In genomic region chr22:36863281-36863680, GRCh38 we compare ENCODE assay signal across 31 cellular contexts. TPM values are rescaled to one million over a fixed set of nuclear protein-coding genes. Genes with fewer than 3 reads are reported as not detected.
DNase-seq lines count a peak whose midpoint lies in the region; TF ChIP-seq lines count a peak whose summit lies in the region.
"Had no signal": no experiment of that assay in that cellular context is flagged by ENCODE, and none has a peak within 500 bp of the region (broad histone marks: within the 10 kb centered on the region; RNA-seq: fewer than 3 reads in every experiment).

No MANE protein-coding gene starts in this region.

- peak overlapping the region; percentile 86; the same call in 1 of the 2 replicates for H3K9ac ChIP-seq in OCI-LY3 (ENCODE audit: low read length)
- H3K9ac ChIP-seq: GM23248 had no signal

- H3K4me3 ChIP-seq in OCI-LY3 (ENCODE audit: low read length) = peak overlapping the region; percentile 57; the same call in 1 of the 2 replicates
- no peak overlapping the region for H3K4me3 ChIP-seq in sigmoid colon
- H3K4me3 ChIP-seq: adrenal gland, dorsolateral prefrontal cortex, gastrocnemius medialis, GM23248, testis had no signal

- no peak for TF ChIP-seq POLR2A in sigmoid colon (IDR thresholded peaks at IDR 0.05)

- POLR2A ChIA-PET in activated CD4-positive, alpha-beta T cell treated with anti-CD3 and anti-CD28 coated beads, Interleukin-2, amount 10 ng/mL, durations not matched to agents 7 days and 5 days (lab: Charles Lee) = no interaction called here

- no peaks in the 10 kb centered on the region for H3K79me2 ChIP-seq in OCI-LY3 (ENCODE audit: low read length)

- CTCF ChIA-PET in activated CD4-positive, alpha-beta T cell treated with anti-CD3 and anti-CD28 coated beads, Interleukin-2, amount 10 ng/mL, durations not matched to agents 7 days and 5 days (lab: Charles Lee) = interaction anchor here (1.2 to 1.3 kb wide), 2 partner anchors 10 to 38 kb away, joined by 3 to 5 read pairs; no protein-coding TSS in a partner anchor

- TF ChIP-seq CTCF in CD14-positive monocyte (IDR thresholded peaks at IDR 0.05) = no peak
- no peak for TF ChIP-seq CTCF in OCI-LY3 (IDR thresholded peaks at IDR 0.05; ENCODE audit: low read depth, low read length)
- no peak for TF ChIP-seq CTCF in sigmoid colon (IDR thresholded peaks at IDR 0.05)

- H3K4me3 Mint-ChIP-seq in activated CD4-positive, alpha-beta T cell treated with anti-CD3 and anti-CD28 coated beads, Interleukin-2, amount 10 ng/mL, durations not matched to agents 7 days and 5 days = no peak overlapping the region
- peak overlapping the region in 1 of 2 donors; percentile 51 for H3K4me3 Mint-ChIP-seq in CD14-positive monocyte
- H3K4me3 Mint-ChIP-seq: brain had no signal

- H3K4me1 ChIP-seq in OCI-LY3 (ENCODE audit: low read length) = peaks cover 89% of the 10 kb centered on the region
- H3K4me1 ChIP-seq in sigmoid colon = no peaks in the 10 kb centered on the region
- H3K4me1 ChIP-seq: adrenal gland, Caco-2, gastrocnemius medialis, testis had no signal

- H3K36me3 ChIP-seq in OCI-LY3 (replicated peaks; ENCODE audit: low read depth, low read length) (peaks cover 8% of the 10 kb centered on the region), sigmoid colon (no peaks in the 10 kb centered on the region)
- H3K36me3 ChIP-seq: adrenal gland, gastrocnemius medialis had no signal

- 80 to 82% methylated on average over 11 of the region's 11 CpGs for WGBS in sigmoid colon, 2 donors

- intact Hi-C loops in CD14-positive monocyte (cut with micrococcal nuclease) (loop anchor here in 1 of 2 donors (5.0 kb wide), 1 partner anchor 49 kb away; the partner anchor contains the start of gene CSF2RB), sigmoid colon (cut with DNase I) (no loop called here)

- H3K36me3 Mint-ChIP-seq in activated CD4-positive, alpha-beta T cell treated with anti-CD3 and anti-CD28 coated beads, Interleukin-2, amount 10 ng/mL, durations not matched to agents 7 days and 5 days (ENCODE audit: low read depth) = peaks cover 17% of the 10 kb centered on the region
- H3K36me3 Mint-ChIP-seq in CD14-positive monocyte = peaks cover 46 to 49% of the 10 kb centered on the region in 2 donors
- H3K36me3 Mint-ChIP-seq: brain had no signal

- no peak for TF ChIP-seq EP300 in sigmoid colon (IDR thresholded peaks at IDR 0.05)

- H3K27me3 ChIP-seq in OCI-LY3 (ENCODE audit: low read depth, low read length) (no peaks in the 10 kb centered on the region), sigmoid colon (peaks cover 0 to 12% (median 0%) of the 10 kb centered on the region in 3 donors)
- H3K27me3 ChIP-seq: adrenal gland, testis had no signal

- no peaks in the 10 kb centered on the region for H3K9me3 Mint-ChIP-seq in activated CD4-positive, alpha-beta T cell treated with anti-CD3 and anti-CD28 coated beads, Interleukin-2, amount 10 ng/mL, durations not matched to agents 7 days and 5 days
- peaks cover 0 to 2% (median 0%) of the 10 kb centered on the region in 7 donors for H3K9me3 Mint-ChIP-seq in CD14-positive monocyte

- peak overlapping the region; percentile 81 for H3K4me2 ChIP-seq in OCI-LY3 (ENCODE audit: low read length)

- H3K9me3 ChIP-seq in OCI-LY3 (ENCODE audit: insufficient read depth, low read length) (no peaks in the 10 kb centered on the region), sigmoid colon (no peaks in the 10 kb centered on the region)
- H3K9me3 ChIP-seq: adrenal gland, Caco-2, gastrocnemius medialis, testis had no signal

- H3K27ac Mint-ChIP-seq in activated CD4-positive, alpha-beta T cell treated with anti-CD3 and anti-CD28 coated beads, Interleukin-2, amount 10 ng/mL, durations not matched to agents 7 days and 5 days = peak overlapping the region; percentile 17
- H3K27ac Mint-ChIP-seq in CD14-positive monocyte = peak overlapping the region in 6 of 7 donors; percentile 11 to 95 (median 78)
- H3K27ac Mint-ChIP-seq: brain had no signal

- DNase-seq in activated CD4-positive, alpha-beta T cell treated with anti-CD3 and anti-CD28 coated beads, Interleukin-2, amount 10 ng/mL, durations not matched to agents 7 days and 5 days = no peak
- DNase-seq in activated CD4-positive, alpha-beta T cell treated with anti-CD3 and anti-CD28 coated beads, Interleukin-2, amount 50 U/mL, for 4 hours = no peak
- no peak for DNase-seq in CD14-positive monocyte (ENCODE audit: low spot score)
- peak; percentile 42 for DNase-seq in sigmoid colon
- no peak for DNase-seq in NCI-H1105 treated with DMSO at 0.1 percent for 48 hours (lab: John Stamatoyannopoulos, UW)
- DNase-seq in HuH-7 (ENCODE audit: low spot score) = no peak
- DNase-seq in iPS-NIHi11 (ENCODE audit: low spot score) = no peak
- DNase-seq: activated CD4-positive, alpha-beta T cell treated with anti-CD3 and anti-CD28 coated beads, Interleukin-2, amount 50 U/mL, for 48 hours; activated naive CD4-positive, alpha-beta T cell; AML-193; Caco-2; cerebellar nuclear complex; dorsolateral prefrontal cortex; gastrocnemius medialis; GDM1; GM23248; left colon; mammary epithelial cell; NCI-H146; NCI-H2107; NCI-H774; stimulated activated CD4-positive, alpha-beta T cell treated with anti-CD3 and anti-CD28 coated beads, Interleukin-4, amount 100 ng/mL, for 4 hours; stimulated activated naive CD4-positive, alpha-beta T cell; testis had no signal

- no peak overlapping the region for H2AFZ ChIP-seq in OCI-LY3 (ENCODE audit: low read depth, low read length)
- H2AFZ ChIP-seq: GM23248 had no signal

- peaks cover 36% of the 10 kb centered on the region for H3K4me1 Mint-ChIP-seq in activated CD4-positive, alpha-beta T cell treated with anti-CD3 and anti-CD28 coated beads, Interleukin-2, amount 10 ng/mL, durations not matched to agents 7 days and 5 days
- peaks cover 78% of the 10 kb centered on the region for H3K4me1 Mint-ChIP-seq in CD14-positive monocyte
- H3K4me1 Mint-ChIP-seq: brain had no signal

- H3K27me3 Mint-ChIP-seq in activated CD4-positive, alpha-beta T cell treated with anti-CD3 and anti-CD28 coated beads, Interleukin-2, amount 10 ng/mL, durations not matched to agents 7 days and 5 days = no peaks in the 10 kb centered on the region
- peaks cover 0 to 4% (median 0%) of the 10 kb centered on the region in 3 donors for H3K27me3 Mint-ChIP-seq in CD14-positive monocyte (ENCODE audit: low read depth in 3 of 3)

- no peaks in the 10 kb centered on the region for H4K20me1 ChIP-seq in OCI-LY3 (ENCODE audit: insufficient read depth, low read length)

- H3K27ac ChIP-seq in OCI-LY3 (ENCODE audit: low read length) = peak overlapping the region; percentile 92
- no peak overlapping the region for H3K27ac ChIP-seq in sigmoid colon
- H3K27ac ChIP-seq: dorsolateral prefrontal cortex, gastrocnemius medialis, GM23248, testis, VCaP had no signal

RNA-seq across cellular contexts. Expression of gene NCF4, which starts 2.5 kb away (rescaled TPM):
- total RNA-seq in activated CD4-positive, alpha-beta T cell treated with anti-CD3 and anti-CD28 coated beads, Interleukin-2, amount 10 ng/mL, durations not matched to agents 7 days and 5 days = 10 to 100 TPM; 22.7 to 23.3 TPM
- 100 to 1,000 TPM; 209 to 249 TPM for polyA plus RNA-seq in CD14-positive monocyte
- total RNA-seq in sigmoid colon = 10 to 100 TPM; 13.5 to 19.3 (median 14.8) TPM
- 10 to 100 TPM; 25.2 to 35.8 (median 28.0) TPM for polyA plus RNA-seq in sigmoid colon
- total RNA-seq: Caco-2, GM23248, mammary epithelial cell had no signal
- polyA plus RNA-seq: GM23248 had no signal

RNA-seq across cellular contexts. Expression of gene PVALB, which starts 46.4 kb away (rescaled TPM):
- total RNA-seq in activated CD4-positive, alpha-beta T cell treated with anti-CD3 and anti-CD28 coated beads, Interleukin-2, amount 10 ng/mL, durations not matched to agents 7 days and 5 days = not detected
- polyA plus RNA-seq in CD14-positive monocyte (under 1 TPM in 1 of 2 donors, not detected in 1; 0.65 TPM), sigmoid colon (not detected)
- not detected for total RNA-seq in sigmoid colon
- total RNA-seq: Caco-2; GM23248; left colon; mammary epithelial cell; posterior vena cava; sciatic nerve; T-helper 2 cell treated with Interferon-gamma antibody and Interleukin-4, amounts not matched to agents 100 ng/mL and 5 ng/mL, for 36 hours had no signal
- polyA plus RNA-seq: GM23248, mammary epithelial cell had no signal

RNA-seq across cellular contexts. Expression of gene CSF2RB, which starts 50.1 kb away (rescaled TPM):
- under 1 TPM; 0.58 to 0.67 TPM for total RNA-seq in activated CD4-positive, alpha-beta T cell treated with anti-CD3 and anti-CD28 coated beads, Interleukin-2, amount 10 ng/mL, durations not matched to agents 7 days and 5 days
- polyA plus RNA-seq in CD14-positive monocyte (10 to 100 TPM; 29.9 to 52.7 TPM), sigmoid colon (10 to 100 TPM in 1 of 3 donors, 1 to 10 TPM in 1, under 1 TPM in 1; 0.60 to 11.4 (median 3.7) TPM)
- total RNA-seq in sigmoid colon = 1 to 10 TPM; 3.0 to 5.0 (median 3.9) TPM
- total RNA-seq: Caco-2, mammary epithelial cell had no signal
- polyA plus RNA-seq: mammary epithelial cell had no signal
